ENCODE assay signal across 10 cellular contexts in the genomic region with DNA sequence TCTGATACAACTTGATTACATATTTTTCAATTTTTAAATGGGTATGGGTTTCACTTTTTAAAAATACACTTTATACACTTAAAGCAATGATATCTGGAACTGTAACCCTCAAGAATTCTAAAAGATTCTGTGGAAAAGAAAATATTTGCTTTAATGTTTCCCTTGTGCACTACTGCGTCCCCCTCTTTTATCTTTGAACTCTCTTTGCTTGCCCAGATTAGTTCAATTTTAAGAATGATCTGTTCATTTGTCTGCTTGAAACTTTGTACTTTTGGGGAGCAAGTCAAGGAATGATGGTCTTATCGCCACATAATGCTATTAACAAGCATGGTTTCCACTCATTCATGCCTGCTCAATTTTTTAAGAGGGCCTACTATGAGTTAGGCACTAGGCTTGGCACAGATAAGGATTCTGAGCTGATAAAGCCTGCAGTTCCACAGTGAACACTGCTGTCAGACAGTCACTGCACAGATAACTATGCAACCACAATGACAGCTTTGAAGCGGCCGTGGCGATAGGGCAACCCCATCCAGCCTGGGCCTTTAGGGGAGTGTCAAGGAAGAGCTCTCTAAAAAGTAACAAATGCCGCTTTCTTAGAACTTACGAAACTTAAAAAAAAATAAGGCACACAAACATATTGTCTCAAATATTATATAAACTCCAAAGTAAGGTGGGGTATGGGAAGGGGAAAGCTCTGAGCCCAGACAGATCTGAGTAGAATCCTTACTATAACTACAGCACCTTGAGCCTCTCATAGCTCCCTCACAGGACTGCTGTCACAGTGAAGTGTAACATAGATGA. TPM values are rescaled to one million over a fixed set of nuclear protein-coding genes. Genes with fewer than 3 reads are reported as not detected.
DNase-seq lines count a peak whose midpoint lies in the region; ATAC-seq and TF ChIP-seq lines count a peak whose summit lies in the region.
"Had no signal": no experiment of that assay in that cellular context is flagged by ENCODE, and none has a peak within 500 bp of the region (broad histone marks: within the 10 kb centered on the region; RNA-seq: fewer than 3 reads in every experiment).

No MANE protein-coding gene starts in this region.

- 58 to 65% methylated on average over 7 of the region's 7 CpGs for WGBS in tibial nerve, 2 donors

- H3K4me1 Mint-ChIP-seq in activated T-cell treated with anti-CD3 and anti-CD28 coated beads, Interleukin-2, amount 50 U/mL, for 72 hours (ENCODE audit: low read depth): no peaks in the 10 kb centered on the region

- no peak for TF ChIP-seq POLR2A in tibial nerve (IDR thresholded peaks at IDR 0.05)

- peak; percentile 62 to 68 for ATAC-seq in activated T-cell treated with anti-CD3 and anti-CD28 coated beads, Interleukin-2, amount 50 U/mL, for 72 hours (replicated peaks in 1 of 2)
- ATAC-seq in HG03025 (IDR thresholded peaks at IDR 0.05; ENCODE audit: low FRiP score, unreplicated experiment) (no peak), HG03196 (IDR thresholded peaks at IDR 0.05; ENCODE audit: unreplicated experiment) (no peak)

- H3K4me1 ChIP-seq in tibial nerve: peaks cover 0 to 97% (median 62%) of the 10 kb centered on the region in 4 donors

- no peaks in the 10 kb centered on the region for H3K9me3 ChIP-seq in tibial nerve

- no peak overlapping the region for H3K4me3 Mint-ChIP-seq in activated T-cell treated with anti-CD3 and anti-CD28 coated beads, Interleukin-2, amount 50 U/mL, for 72 hours

- H3K27ac ChIP-seq in layer of hippocampus (ENCODE audit: low read depth, low read length): peak overlapping the region; percentile 23
- H3K27ac ChIP-seq in tibial nerve: peak overlapping the region in 3 of 4 donors; percentile 44 to 77 (median 67)

- no peak for TF ChIP-seq EP300 in tibial nerve (IDR thresholded peaks at IDR 0.05)

- no peak overlapping the region for H3K4me3 ChIP-seq in tibial nerve

- H3K27me3 ChIP-seq in layer of hippocampus (ENCODE audit: control insufficient read depth, insufficient read depth, low read length) (no peaks in the 10 kb centered on the region), tibial nerve (no peaks in the 10 kb centered on the region)

- TF ChIP-seq CTCF in tibial nerve (IDR thresholded peaks at IDR 0.05): no peak

- no peaks in the 10 kb centered on the region for H3K27me3 Mint-ChIP-seq in activated T-cell treated with anti-CD3 and anti-CD28 coated beads, Interleukin-2, amount 50 U/mL, for 72 hours (ENCODE audit: low read depth)

- no peaks in the 10 kb centered on the region for H3K9me3 Mint-ChIP-seq in activated T-cell treated with anti-CD3 and anti-CD28 coated beads, Interleukin-2, amount 50 U/mL, for 72 hours

- no peaks in the 10 kb centered on the region for H3K36me3 ChIP-seq in tibial nerve

- H3K36me3 Mint-ChIP-seq in activated T-cell treated with anti-CD3 and anti-CD28 coated beads, Interleukin-2, amount 50 U/mL, for 72 hours (ENCODE audit: insufficient read depth in 2 of 2): peaks cover 0 to 21% of the 10 kb centered on the region in 2 donors

- peak in 3 of 4 experiments; percentile 11 to 31 (median 18) for DNase-seq in activated CD4-positive, CD25-positive, alpha-beta regulatory T cell (lab: John Stamatoyannopoulos, UW)
- DNase-seq in activated CD4-positive, CD25-positive, alpha-beta regulatory T cell treated with anti-CD3 and anti-CD28 coated beads, Interleukin-2, amount 50 U/mL, for 72 hours: no peak
- peak; percentile 68 to 76 for DNase-seq in activated T-cell treated with anti-CD3 and anti-CD28 coated beads, Interleukin-2, amount 50 U/mL, for 72 hours
- DNase-seq in tibial nerve (ENCODE audit: low spot score in 2 of 2) (no peak), NCI-H2227 treated with DMSO at 0.1 percent for 48 hours (lab: John Stamatoyannopoulos, UW) (no peak)
- DNase-seq: 8988T, NCI-H146 had no signal

- H3K27ac Mint-ChIP-seq in activated T-cell treated with anti-CD3 and anti-CD28 coated beads, Interleukin-2, amount 50 U/mL, for 72 hours: no peak overlapping the region

RNA-seq across cellular contexts. Expression of a gene that starts 29.7 kb away (rescaled TPM):
- total RNA-seq in activated T-cell treated with anti-CD3 and anti-CD28 coated beads, Interleukin-2, amount 50 U/mL, for 72 hours: 100 to 1,000 TPM; 504 to 505 TPM
- 100 to 1,000 TPM; 143 to 219 (median 165) TPM for total RNA-seq in tibial nerve

Comparison
In these comparisons a context has a peak if more than half of its experiments do, and no peak if none do; other contexts are left out.
1. DNase-seq: peak in activated CD4-positive, CD25-positive, alpha-beta regulatory T cell (3 of 4) and activated T-cell treated with anti-CD3 and anti-CD28 coated beads, Interleukin-2, amount 50 U/mL, for 72 hours (2 of 2); none in activated CD4-positive, CD25-positive, alpha-beta regulatory T cell treated with anti-CD3 and anti-CD28 coated beads, Interleukin-2, amount 50 U/mL, for 72 hours (single experiment), tibial nerve (0 of 2) and NCI-H2227 treated with DMSO at 0.1 percent for 48 hours (single experiment).
2. ATAC-seq: peak in activated T-cell treated with anti-CD3 and anti-CD28 coated beads, Interleukin-2, amount 50 U/mL, for 72 hours (2 of 2); none in HG03025 (single experiment) and HG03196 (single experiment).